25 cellular contexts compared by ENCODE assay signal in the genomic region with DNA sequence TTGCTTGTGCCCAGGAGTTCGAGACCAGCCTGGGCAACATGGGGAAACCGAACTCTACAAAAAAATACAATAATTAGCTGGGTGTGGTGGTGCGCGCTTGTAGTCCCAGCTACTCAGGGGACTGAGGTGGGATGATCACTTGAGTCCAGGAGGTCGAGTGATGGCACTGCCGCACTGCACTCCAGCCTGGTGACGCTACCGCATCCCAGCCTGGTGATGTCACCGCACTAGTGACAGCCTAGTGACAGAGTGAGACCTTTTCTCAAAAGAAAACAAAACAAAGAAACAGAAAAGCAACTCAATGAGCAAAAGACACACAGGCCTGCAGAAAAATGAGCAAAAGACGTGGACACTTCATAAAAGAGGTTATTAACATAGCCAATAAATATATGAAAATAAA.
"Had no signal": no experiment of that assay in that cellular context is flagged by ENCODE, and none has a peak within 500 bp of the region (broad histone marks: within the 10 kb centered on the region; RNA-seq: fewer than 3 reads in every experiment).

No MANE protein-coding gene starts in this region.

- FAIRE-seq: colon, pancreas had no signal

- H3K27me3 ChIP-seq: dorsolateral prefrontal cortex, gastroesophageal sphincter, heart left ventricle, hepatocyte, pancreas, sigmoid colon, stomach, thyroid gland had no signal

- H3K4me2 ChIP-seq: hepatocyte had no signal

- H3K9me3 ChIP-seq: lower lobe of right lung, mucosa of descending colon, neutrophil, pancreas, sigmoid colon, stomach, thyroid gland had no signal

- H2AFZ ChIP-seq: hepatocyte had no signal

- H3K36me3 ChIP-seq: gastroesophageal sphincter, heart left ventricle, left ventricle myocardium inferior, lower lobe of right lung, neutrophil, pancreas, sigmoid colon, stomach, thyroid gland had no signal

- H3K4me1 ChIP-seq: gastroesophageal sphincter, heart left ventricle, left ventricle myocardium inferior, lower lobe of right lung, pancreas, stomach, thyroid gland had no signal

- H3K27ac ChIP-seq: dorsolateral prefrontal cortex, epithelial cell of prostate, foreskin keratinocyte, heart left ventricle, hepatocyte, left ventricle myocardium inferior, lower lobe of right lung, neutrophil, pancreas, stomach, thyroid gland had no signal

- H3K4me3 ChIP-seq: dorsolateral prefrontal cortex, gastroesophageal sphincter, heart left ventricle, hepatocyte, left ventricle myocardium inferior, lower lobe of right lung, mucosa of descending colon, pancreas, sigmoid colon, stomach, thyroid gland had no signal

- H3K79me2 ChIP-seq: hepatocyte had no signal

- DNase-seq: cerebellar nuclear complex; effector CD8-positive, alpha-beta T cell; endodermal cell; heart left ventricle; left cardiac atrium; left ventricle myocardium inferior; lower lobe of right lung; mucosa of descending colon; naive B cell; sigmoid colon; stimulated activated CD4-positive, alpha-beta T cell treated with anti-CD3 and anti-CD28 coated beads, Interleukin-2, amount 100 ng/mL, for 24 hours; stimulated activated CD4-positive, alpha-beta T cell treated with anti-CD3 and anti-CD28 coated beads, Interleukin-4, amount 100 ng/mL, for 24 hours; stimulated activated naive CD4-positive, alpha-beta T cell treated with Interleukin-2 at 50 U/mL for 16 hours; stomach; thyroid gland had no signal

- ATAC-seq: esophagus mucosa; heart left ventricle; left cardiac atrium; lower lobe of right lung; mucosa of descending colon; natural killer cell treated with Interleukin-12 subunit alpha and Interleukin-12 subunit beta and Interleukin-15 and Interleukin-18, amount 100 ng/mL, for 72 hours; pancreas had no signal
